22 cellular contexts compared by ENCODE assay signal in the genomic region with DNA sequence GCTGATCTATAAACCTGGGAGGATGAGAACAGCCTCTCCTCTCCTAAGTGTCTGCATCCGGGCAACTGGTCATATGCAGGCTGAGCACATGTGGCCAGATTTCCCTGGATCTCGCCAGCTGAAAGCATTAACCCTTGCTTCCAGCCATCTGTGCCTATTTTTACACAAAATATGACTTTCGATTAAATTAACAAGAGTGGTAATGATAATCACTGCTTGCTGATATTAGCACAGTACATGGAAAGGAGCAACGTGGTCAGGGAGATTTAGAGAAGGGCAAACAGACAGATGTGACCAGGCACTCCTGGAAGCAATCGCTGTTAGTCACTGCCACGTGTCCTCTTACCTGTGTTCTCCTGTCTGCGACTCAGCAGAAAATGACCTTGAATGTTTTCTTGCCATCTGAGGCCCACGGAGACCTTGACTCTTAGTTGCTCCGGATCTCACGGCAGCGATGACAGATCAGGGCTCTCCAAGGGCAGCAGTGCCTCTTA. TPM values are rescaled to one million over a fixed set of nuclear protein-coding genes. Genes with fewer than 3 reads are reported as not detected.
DNase-seq lines count a peak whose midpoint lies in the region; ATAC-seq and TF ChIP-seq lines count a peak whose summit lies in the region.
"Had no signal": no experiment of that assay in that cellular context is flagged by ENCODE, and none has a peak within 500 bp of the region (broad histone marks: within the 10 kb centered on the region; RNA-seq: fewer than 3 reads in every experiment).

No MANE protein-coding gene starts in this region.

- no peaks in the 10 kb centered on the region for H3K9me3 ChIP-seq in thyroid gland
- H3K9me3 ChIP-seq: transverse colon had no signal

- intact Hi-C loops in thyroid gland (cut with DNase I), result no loop called here

- no peaks in the 10 kb centered on the region for H3K36me3 ChIP-seq in thyroid gland
- H3K36me3 ChIP-seq: BLaER1 treated with 17β-estradiol and CSF1 and Interleukin-3, amounts not matched to agents 10 nM and 100 nM; stomach; transverse colon had no signal

- no peak for TF ChIP-seq POLR2A in thyroid gland (IDR thresholded peaks at IDR 0.05)

- H3K27me3 ChIP-seq in thyroid gland, result no peaks in the 10 kb centered on the region
- H3K27me3 ChIP-seq: BLaER1 treated with 17β-estradiol and CSF1 and Interleukin-3, amounts not matched to agents 10 nM and 100 nM; transverse colon had no signal

- DNase-seq in DMS 273 treated with DMSO at 0.1 percent for 48 hours (lab: John Stamatoyannopoulos, UW) (peak; percentile 23), NCI-H2029 (lab: John Stamatoyannopoulos, UW) (peak; percentile 64), kidney tubule cell (ENCODE audit: low spot score) (peak; percentile 10), thyroid gland (no peak), superior temporal gyrus (ENCODE audit: extremely low spot score) (no peak), activated gamma-delta T cell (lab: John Stamatoyannopoulos, UW) (no peak), NCI-H345 treated with DMSO at 0.1 percent for 48 hours (lab: John Stamatoyannopoulos, UW; ENCODE audit: unreplicated experiment) (no peak)
- DNase-seq: activated CD4-positive, CD25-positive, alpha-beta regulatory T cell treated with anti-CD3 and anti-CD28 coated beads, Interleukin-2, amount 50 U/mL, for 72 hours; activated naive CD8-positive, alpha-beta T cell treated with anti-CD3 and anti-CD28 coated beads for 36 hours; activated T-cell treated with anti-CD3 and anti-CD28 coated beads for 4 hours; dermis blood vessel endothelial cell; midbrain; naive thymus-derived CD4-positive, alpha-beta T cell; NCI-H1105 treated with DMSO at 0.1 percent for 48 hours; NCI-H2081 treated with DMSO at 0.1 percent for 48 hours; NCI-H526; stomach; transverse colon had no signal

- TF ChIP-seq CTCF in thyroid gland (IDR thresholded peaks at IDR 0.05), result no peak

- H3K4me1 ChIP-seq in thyroid gland, result no peaks in the 10 kb centered on the region
- H3K4me1 ChIP-seq: stomach, transverse colon had no signal

- 41 to 51% methylated on average over 11 of the region's 11 CpGs for WGBS in thyroid gland, 2 donors

- peak; percentile 19; the same call in 1 of the 3 replicates for ATAC-seq in SK-N-SH treated with all-trans-retinoic acid at 6 μM for 48 hours
- ATAC-seq: K562; naive thymus-derived CD4-positive, alpha-beta T cell had no signal

- H3K27ac ChIP-seq in thyroid gland, result no peak overlapping the region
- H3K27ac ChIP-seq: BLaER1 treated with 17β-estradiol and CSF1 and Interleukin-3, amounts not matched to agents 10 nM and 100 nM; stomach; transverse colon had no signal

- H3K4me3 ChIP-seq in thyroid gland (replicated peaks in 1 of 3), result no peak overlapping the region
- H3K4me3 ChIP-seq: BLaER1 treated with 17β-estradiol and CSF1 and Interleukin-3, amounts not matched to agents 10 nM and 100 nM; K562; stomach; transverse colon had no signal

TF ChIP-seq in SK-N-SH treated with all-trans-retinoic acid at 6 μM for 48 hours, 23 proteins besides CTCF, POLR2A, EP300 and RAD21:
- TF ChIP-seq RARB (CRISPR knock-in tag; IDR thresholded peaks at IDR 0.05), result no peak
- TF ChIP-seq TCF4 (CRISPR knock-in tag; IDR thresholded peaks at IDR 0.05; ENCODE audit: borderline replicate concordance), result peak; percentile 37; the same call in 1 of the 2 replicates

RNA-seq across cellular contexts. Expression of a gene that starts 59.5 kb away (rescaled TPM):
- 1 to 10 TPM; 2.3 to 4.8 (median 3.6) TPM for total RNA-seq in thyroid gland
- total RNA-seq: activated naive CD8-positive, alpha-beta T cell treated with anti-CD3 and anti-CD28 coated beads for 36 hours; M059J had no signal

Comparison
In these comparisons a context has a peak if more than half of its experiments do, and no peak if none do; other contexts are left out.
1. DNase-seq: peak in DMS 273 treated with DMSO at 0.1 percent for 48 hours (single experiment), NCI-H2029 (single experiment) and kidney tubule cell (single experiment); none in thyroid gland (0 of 2), superior temporal gyrus (single experiment), activated gamma-delta T cell (single experiment) and NCI-H345 treated with DMSO at 0.1 percent for 48 hours (single experiment).